In the genomic region with DNA sequence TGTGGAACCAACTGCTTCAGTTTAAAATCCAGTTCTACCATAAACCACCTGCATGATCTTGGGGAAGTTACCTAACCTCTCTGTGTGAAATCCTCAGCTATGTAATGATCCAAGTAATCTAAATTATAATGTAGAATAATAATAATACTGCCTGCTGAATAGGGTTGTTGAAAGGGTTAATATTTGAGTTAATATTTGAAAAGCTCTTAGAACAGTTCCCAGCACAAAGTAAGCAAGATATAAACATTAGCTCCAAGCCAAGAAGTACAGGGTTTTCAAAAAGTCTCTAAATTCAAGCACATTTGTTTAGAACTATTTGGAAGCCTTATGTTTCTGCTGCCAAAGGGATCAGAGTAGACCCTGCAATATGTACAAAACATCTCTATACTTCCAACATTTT, we compare ENCODE assay signal across 26 cellular contexts.
DNase-seq lines count a peak whose midpoint lies in the region; ATAC-seq, FAIRE-seq and TF ChIP-seq lines count a peak whose summit lies in the region.
"Had no signal": no experiment of that assay in that cellular context is flagged by ENCODE, and none has a peak within 500 bp of the region (broad histone marks: within the 10 kb centered on the region; RNA-seq: fewer than 3 reads in every experiment).

No MANE protein-coding gene starts in this region.

- peak overlapping the region; percentile 22 for H3K4me2 ChIP-seq in hepatocyte
- H3K4me2 ChIP-seq: GM23338, PC-9 had no signal

- intact Hi-C loops in left ventricle myocardium inferior (cut with micrococcal nuclease) = no loop called here
- intact Hi-C loops in Right ventricle myocardium inferior (cut with DNase I) = no loop called here
- intact Hi-C loops in pancreas (cut with DNase I) = loop anchor here in 1 of 3 donors (10.0 kb wide), 1 partner anchor 136 kb away; no protein-coding TSS in a partner anchor
- intact Hi-C loops in vagina (cut with DNase I) = no loop called here

- no peaks in the 10 kb centered on the region for H3K9me3 ChIP-seq in left ventricle myocardium inferior (replicated peaks)
- H3K9me3 ChIP-seq in hepatocyte (ENCODE audit: low read depth) = no peaks in the 10 kb centered on the region
- H3K9me3 ChIP-seq in pancreas = no peaks in the 10 kb centered on the region
- H3K9me3 ChIP-seq in vagina = no peaks in the 10 kb centered on the region

- H3K4me3 ChIP-seq in left ventricle myocardium inferior (no peak overlapping the region), hepatocyte (no peak overlapping the region), pancreas (no peak overlapping the region), vagina (no peak overlapping the region)
- H3K4me3 ChIP-seq: dorsolateral prefrontal cortex, GM23338, PC-9 had no signal

- H4K20me1 ChIP-seq in hepatocyte (ENCODE audit: insufficient read depth, poor library complexity, severe bottlenecking) = no peaks in the 10 kb centered on the region

- no peak for TF ChIP-seq POLR2A in vagina (IDR thresholded peaks at IDR 0.05)

- H2AFZ ChIP-seq in hepatocyte = no peak overlapping the region
- H2AFZ ChIP-seq: GM23338, PC-9 had no signal

- no peaks in the 10 kb centered on the region for H3K36me3 ChIP-seq in left ventricle myocardium inferior
- H3K36me3 ChIP-seq in hepatocyte (replicated peaks; ENCODE audit: insufficient read depth, low read depth) = no peaks in the 10 kb centered on the region
- no peaks in the 10 kb centered on the region for H3K36me3 ChIP-seq in pancreas
- no peaks in the 10 kb centered on the region for H3K36me3 ChIP-seq in vagina

- ATAC-seq in Right ventricle myocardium inferior (no peak), pancreas (peak; percentile 52 to 66 (median 58)), HG03460 (IDR thresholded peaks at IDR 0.05; ENCODE audit: unreplicated experiment) (no peak)
- ATAC-seq: GM23338 had no signal

- H3K79me2 ChIP-seq in hepatocyte = no peaks in the 10 kb centered on the region

- H3K27ac ChIP-seq in left ventricle myocardium inferior (replicated peaks) = peak overlapping the region; percentile 69
- peak overlapping the region; percentile 90 for H3K27ac ChIP-seq in hepatocyte
- peak overlapping the region in 3 of 4 donors; percentile 7 to 80 (median 75) for H3K27ac ChIP-seq in pancreas
- peak overlapping the region; percentile 38 for H3K27ac ChIP-seq in vagina
- H3K27ac ChIP-seq: PC-9 had no signal

- FAIRE-seq in pancreas (lab: Jason Lieb, UNC) (no peak), D721Med (lab: Jason Lieb, UNC) (no peak)
- FAIRE-seq: GM18507, GM19239 had no signal

- no peaks in the 10 kb centered on the region for H3K27me3 ChIP-seq in left ventricle myocardium inferior (ENCODE audit: low read depth)
- no peaks in the 10 kb centered on the region for H3K27me3 ChIP-seq in hepatocyte
- H3K27me3 ChIP-seq in pancreas = no peaks in the 10 kb centered on the region
- H3K27me3 ChIP-seq in vagina = no peaks in the 10 kb centered on the region

- no peak for TF ChIP-seq CTCF in left ventricle myocardium inferior (IDR thresholded peaks at IDR 0.05; ENCODE audit: borderline replicate concordance)
- no peak for TF ChIP-seq CTCF in hepatocyte (IDR thresholded peaks at IDR 0.05; ENCODE audit: poor library complexity)
- TF ChIP-seq CTCF in pancreas (IDR thresholded peaks at IDR 0.05) = no peak
- no peak for TF ChIP-seq CTCF in vagina (IDR thresholded peaks at IDR 0.05)
- no peak for TF ChIP-seq CTCF in D721Med (IDR thresholded peaks at IDR 0.05; ENCODE audit: insufficient read depth, missing control alignments)

- DNase-seq in left ventricle myocardium inferior (no peak), Right ventricle myocardium inferior (ENCODE audit: missing footprints) (no peak), hepatocyte (ENCODE audit: low spot score) (no peak), pancreas (no peak), vagina (ENCODE audit: extremely low spot score in 2 of 2) (no peak), Ammon's horn (ENCODE audit: low spot score) (no peak), D721Med (ENCODE audit: insufficient read length, low spot score) (no peak)
- DNase-seq: 8988T; activated CD4-positive, alpha-beta T cell treated with anti-CD3 and anti-CD28 coated beads, Interleukin-2, amount 50 U/mL, for 48 hours; activated CD4-positive, CD25-positive, alpha-beta regulatory T cell treated with anti-CD3 and anti-CD28 coated beads, Interleukin-2, amount 50 U/mL, for 72 hours; activated T-cell treated with anti-CD3 and anti-CD28 coated beads, Interleukin-2, amount 50 U/mL, for 48 hours; dorsolateral prefrontal cortex; KBM-7; NCI-H1105; NCI-H2171 treated with DMSO at 0.1 percent for 48 hours; NCI-H524; occipital lobe; PC-9; SHP77; stimulated activated CD4-positive, alpha-beta T cell treated with anti-CD3 and anti-CD28 coated beads, Interleukin-15, amount 100 ng/mL, for 24 hours; stimulated activated CD4-positive, alpha-beta T cell treated with anti-CD3 and anti-CD28 coated beads, Interleukin-4, amount 100 ng/mL, for 4 hours; substantia nigra had no signal

- H3K4me1 ChIP-seq in left ventricle myocardium inferior (peaks cover 24% of the 10 kb centered on the region), hepatocyte (ENCODE audit: insufficient read depth) (peaks cover 36% of the 10 kb centered on the region), pancreas (peaks cover 0 to 13% (median 0%) of the 10 kb centered on the region in 3 donors), vagina (peaks cover 13% of the 10 kb centered on the region)

- no peaks in the 10 kb centered on the region for H3K9me2 ChIP-seq in hepatocyte (replicated peaks; ENCODE audit: insufficient read depth)

Comparison
In these comparisons a context has a peak if more than half of its experiments do, and no peak if none do; other contexts are left out.
1. H3K27ac ChIP-seq: peak in every context shown above with its lines; median percentile 90 in hepatocyte; 75 in pancreas; 69 in left ventricle myocardium inferior; 38 in vagina.
2. ATAC-seq: peak in pancreas (4 of 4); none in Right ventricle myocardium inferior (single experiment) and HG03460 (single experiment).